In the genomic region with DNA sequence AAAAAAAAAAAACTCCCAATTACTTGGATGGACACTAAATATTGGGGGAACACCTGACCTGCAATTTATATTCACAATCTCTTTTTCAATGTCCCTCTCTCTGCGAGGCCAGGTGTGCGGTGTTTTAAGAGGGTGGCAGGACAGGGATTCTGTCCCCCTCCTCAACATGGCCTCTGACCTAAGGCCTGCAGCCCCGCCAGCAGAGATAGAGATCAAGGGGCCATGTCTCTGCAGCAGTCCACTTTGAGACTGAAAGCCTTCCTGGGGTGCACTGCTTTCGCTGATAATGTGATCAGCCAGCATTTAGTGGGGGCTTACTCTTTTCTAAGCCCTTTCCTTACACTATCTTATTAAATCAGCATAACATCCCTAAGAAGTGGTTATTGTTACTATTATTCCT, we compare ENCODE assay signal across 1 cellular context.
TF ChIP-seq lines count a peak whose summit lies in the region.

No MANE protein-coding gene starts in this region.

TF ChIP-seq in GM23338, 12 proteins besides CTCF, POLR2A, EP300 and RAD21 (continued from another document):
- TF ChIP-seq, protein P1, sequence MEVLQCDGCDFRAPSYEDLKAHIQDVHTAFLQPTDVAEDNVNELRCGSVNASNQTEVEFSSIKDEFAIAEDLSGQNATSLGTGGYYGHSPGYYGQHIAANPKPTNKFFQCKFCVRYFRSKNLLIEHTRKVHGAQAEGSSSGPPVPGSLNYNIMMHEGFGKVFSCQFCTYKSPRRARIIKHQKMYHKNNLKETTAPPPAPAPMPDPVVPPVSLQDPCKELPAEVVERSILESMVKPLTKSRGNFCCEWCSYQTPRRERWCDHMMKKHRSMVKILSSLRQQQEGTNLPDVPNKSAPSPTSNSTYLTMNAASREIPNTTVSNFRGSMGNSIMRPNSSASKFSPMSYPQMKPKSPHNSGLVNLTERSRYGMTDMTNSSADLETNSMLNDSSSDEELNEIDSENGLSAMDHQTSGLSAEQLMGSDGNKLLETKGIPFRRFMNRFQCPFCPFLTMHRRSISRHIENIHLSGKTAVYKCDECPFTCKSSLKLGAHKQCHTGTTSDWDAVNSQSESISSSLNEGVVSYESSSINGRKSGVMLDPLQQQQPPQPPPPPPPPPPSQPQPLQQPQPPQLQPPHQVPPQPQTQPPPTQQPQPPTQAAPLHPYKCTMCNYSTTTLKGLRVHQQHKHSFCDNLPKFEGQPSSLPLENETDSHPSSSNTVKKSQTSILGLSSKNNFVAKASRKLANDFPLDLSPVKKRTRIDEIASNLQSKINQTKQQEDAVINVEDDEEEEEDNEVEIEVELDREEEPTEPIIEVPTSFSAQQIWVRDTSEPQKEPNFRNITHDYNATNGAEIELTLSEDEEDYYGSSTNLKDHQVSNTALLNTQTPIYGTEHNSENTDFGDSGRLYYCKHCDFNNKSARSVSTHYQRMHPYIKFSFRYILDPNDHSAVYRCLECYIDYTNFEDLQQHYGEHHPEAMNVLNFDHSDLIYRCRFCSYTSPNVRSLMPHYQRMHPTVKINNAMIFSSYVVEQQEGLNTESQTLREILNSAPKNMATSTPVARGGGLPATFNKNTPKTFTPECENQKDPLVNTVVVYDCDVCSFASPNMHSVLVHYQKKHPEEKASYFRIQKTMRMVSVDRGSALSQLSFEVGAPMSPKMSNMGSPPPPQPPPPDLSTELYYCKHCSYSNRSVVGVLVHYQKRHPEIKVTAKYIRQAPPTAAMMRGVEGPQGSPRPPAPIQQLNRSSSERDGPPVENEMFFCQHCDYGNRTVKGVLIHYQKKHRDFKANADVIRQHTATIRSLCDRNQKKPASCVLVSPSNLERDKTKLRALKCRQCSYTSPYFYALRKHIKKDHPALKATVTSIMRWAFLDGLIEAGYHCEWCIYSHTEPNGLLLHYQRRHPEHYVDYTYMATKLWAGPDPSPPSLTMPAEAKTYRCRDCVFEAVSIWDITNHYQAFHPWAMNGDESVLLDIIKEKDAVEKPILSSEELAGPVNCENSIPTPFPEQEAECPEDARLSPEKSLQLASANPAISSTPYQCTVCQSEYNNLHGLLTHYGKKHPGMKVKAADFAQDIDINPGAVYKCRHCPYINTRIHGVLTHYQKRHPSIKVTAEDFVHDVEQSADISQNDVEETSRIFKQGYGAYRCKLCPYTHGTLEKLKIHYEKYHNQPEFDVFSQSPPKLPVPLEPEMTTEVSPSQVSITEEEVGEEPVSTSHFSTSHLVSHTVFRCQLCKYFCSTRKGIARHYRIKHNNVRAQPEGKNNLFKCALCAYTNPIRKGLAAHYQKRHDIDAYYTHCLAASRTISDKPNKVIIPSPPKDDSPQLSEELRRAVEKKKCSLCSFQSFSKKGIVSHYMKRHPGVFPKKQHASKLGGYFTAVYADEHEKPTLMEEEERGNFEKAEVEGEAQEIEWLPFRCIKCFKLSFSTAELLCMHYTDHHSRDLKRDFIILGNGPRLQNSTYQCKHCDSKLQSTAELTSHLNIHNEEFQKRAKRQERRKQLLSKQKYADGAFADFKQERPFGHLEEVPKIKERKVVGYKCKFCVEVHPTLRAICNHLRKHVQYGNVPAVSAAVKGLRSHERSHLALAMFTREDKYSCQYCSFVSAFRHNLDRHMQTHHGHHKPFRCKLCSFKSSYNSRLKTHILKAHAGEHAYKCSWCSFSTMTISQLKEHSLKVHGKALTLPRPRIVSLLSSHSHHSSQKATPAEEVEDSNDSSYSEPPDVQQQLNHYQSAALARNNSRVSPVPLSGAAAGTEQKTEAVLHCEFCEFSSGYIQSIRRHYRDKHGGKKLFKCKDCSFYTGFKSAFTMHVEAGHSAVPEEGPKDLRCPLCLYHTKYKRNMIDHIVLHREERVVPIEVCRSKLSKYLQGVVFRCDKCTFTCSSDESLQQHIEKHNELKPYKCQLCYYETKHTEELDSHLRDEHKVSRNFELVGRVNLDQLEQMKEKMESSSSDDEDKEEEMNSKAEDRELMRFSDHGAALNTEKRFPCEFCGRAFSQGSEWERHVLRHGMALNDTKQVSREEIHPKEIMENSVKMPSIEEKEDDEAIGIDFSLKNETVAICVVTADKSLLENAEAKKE (CRISPR knock-in tag; IDR thresholded peaks at IDR 0.05): no peak
- no peak for TF ChIP-seq STAT1 (IDR thresholded peaks at IDR 0.05; ENCODE audit: unreplicated experiment)
- TF ChIP-seq CREB1 (CRISPR knock-in tag; IDR thresholded peaks at IDR 0.05; ENCODE audit: low read depth): no peak
- TF ChIP-seq POLR2AphosphoS5 (IDR thresholded peaks at IDR 0.05; ENCODE audit: low read depth): no peak
